ENCODE assay signal across 1 cellular context in genomic region chr7:1502845-1503244, GRCh38.
TF ChIP-seq lines count a peak whose summit lies in the region.

No MANE protein-coding gene starts in this region.

TF ChIP-seq in HCT116, 20 proteins besides CTCF, POLR2A, EP300 and RAD21 (continued from another document):
- TF ChIP-seq, protein P1, sequence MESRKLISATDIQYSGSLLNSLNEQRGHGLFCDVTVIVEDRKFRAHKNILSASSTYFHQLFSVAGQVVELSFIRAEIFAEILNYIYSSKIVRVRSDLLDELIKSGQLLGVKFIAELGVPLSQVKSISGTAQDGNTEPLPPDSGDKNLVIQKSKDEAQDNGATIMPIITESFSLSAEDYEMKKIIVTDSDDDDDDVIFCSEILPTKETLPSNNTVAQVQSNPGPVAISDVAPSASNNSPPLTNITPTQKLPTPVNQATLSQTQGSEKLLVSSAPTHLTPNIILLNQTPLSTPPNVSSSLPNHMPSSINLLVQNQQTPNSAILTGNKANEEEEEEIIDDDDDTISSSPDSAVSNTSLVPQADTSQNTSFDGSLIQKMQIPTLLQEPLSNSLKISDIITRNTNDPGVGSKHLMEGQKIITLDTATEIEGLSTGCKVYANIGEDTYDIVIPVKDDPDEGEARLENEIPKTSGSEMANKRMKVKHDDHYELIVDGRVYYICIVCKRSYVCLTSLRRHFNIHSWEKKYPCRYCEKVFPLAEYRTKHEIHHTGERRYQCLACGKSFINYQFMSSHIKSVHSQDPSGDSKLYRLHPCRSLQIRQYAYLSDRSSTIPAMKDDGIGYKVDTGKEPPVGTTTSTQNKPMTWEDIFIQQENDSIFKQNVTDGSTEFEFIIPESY (IDR thresholded peaks at IDR 0.05; ENCODE audit: extremely low read depth, insufficient replicate concordance, low read length), result no peak
